Comparison of ENCODE assay signal across 27 cellular contexts in the genomic region with DNA sequence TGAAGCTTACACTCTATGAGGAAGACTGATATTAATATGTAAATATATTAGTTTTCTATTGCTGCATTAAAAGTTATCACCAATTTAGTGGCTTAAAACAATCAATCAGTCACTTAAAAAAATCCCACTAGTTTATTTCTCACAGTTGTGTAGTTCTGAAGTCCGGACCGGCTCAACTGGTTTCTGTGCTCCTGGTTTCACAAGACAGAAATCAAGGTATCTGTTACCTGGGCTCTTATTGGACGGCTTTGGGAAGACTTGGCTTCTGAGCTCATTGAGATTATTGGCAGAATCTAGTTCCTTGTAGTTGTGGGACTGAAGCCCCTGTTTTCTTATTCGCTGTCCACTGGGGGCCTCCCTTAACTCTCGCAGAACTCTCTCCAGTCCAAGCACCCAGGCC.
"Had no signal": no experiment of that assay in that cellular context is flagged by ENCODE, and none has a peak within 500 bp of the region (broad histone marks: within the 10 kb centered on the region; RNA-seq: fewer than 3 reads in every experiment).

No MANE protein-coding gene starts in this region.

- H3K4me3 ChIP-seq: ascending aorta, body of pancreas, Peyer's patch, SJSA1 had no signal

- H3K9me3 Mint-ChIP-seq: activated CD4-positive, alpha-beta memory T cell treated with anti-CD3 and anti-CD28 coated beads for 36 hours; activated CD4-positive, alpha-beta T cell treated with anti-CD3 and anti-CD28 coated beads, Interleukin-2, amount 10 ng/mL, durations not matched to agents 7 days and 5 days; activated naive CD8-positive, alpha-beta T cell treated with anti-CD3 and anti-CD28 coated beads, Interleukin-2, amount 50 U/mL, for 24 hours; T-helper 1 cell treated with Interleukin-12 subunit alpha and Interleukin-12 subunit beta and Interleukin-4 antibody, amounts not matched to agents 30 μg/mL and 1 μg/mL, for 36 hours had no signal

- H3K4me1 ChIP-seq: ascending aorta, body of pancreas, Peyer's patch, SJSA1 had no signal

- H3K36me3 ChIP-seq: ascending aorta, Peyer's patch, SJSA1 had no signal

- DNase-seq: activated B cell treated with CpG ODN at 0.5 μM for 24 hours; activated CD4-positive, alpha-beta memory T cell treated with anti-CD3 and anti-CD28 coated beads for 36 hours; activated CD4-positive, alpha-beta T cell treated with anti-CD3 and anti-CD28 coated beads for 1 hour; activated CD4-positive, alpha-beta T cell treated with anti-CD3 and anti-CD28 coated beads, Interleukin-2, amount 10 ng/mL, durations not matched to agents 7 days and 5 days; activated CD8-positive, alpha-beta memory T cell treated with anti-CD3 and anti-CD28 coated beads for 24 hours; activated effector memory CD4-positive, alpha-beta T cell treated with anti-CD3 and anti-CD28 coated beads, Interleukin-2, amount 50 U/mL, for 16 hours; activated naive CD4-positive, alpha-beta T cell treated with Interleukin-2 at 50 U/mL for 16 hours; activated naive CD8-positive, alpha-beta T cell treated with anti-CD3 and anti-CD28 coated beads, Interleukin-2, amount 50 U/mL, for 24 hours; activated T-cell treated with anti-CD3 and anti-CD28 coated beads, Interleukin-2, amount 50 U/mL, for 4 hours; amniotic stem cell; body of pancreas; NCI-H1105 treated with DMSO at 0.1 percent for 48 hours; NCI-H1436 treated with DMSO at 0.1 percent for 48 hours; NCI-H187; NCI-H2081 treated with DMSO at 0.1 percent for 48 hours; NCI-H345; NCI-H510A treated with DMSO at 0.1 percent for 48 hours; NCI-H69; NK-92 treated with Interleukin-12 subunit alpha and Interleukin-12 subunit beta, amount 100 ng/mL, for 24 hours; Peyer's patch; SHP77; SW 1271 had no signal

- H3K27ac ChIP-seq: ascending aorta, body of pancreas, Peyer's patch, SJSA1 had no signal

- H3K4me1 Mint-ChIP-seq: activated B cell treated with CpG ODN at 0.5 μM for 24 hours; activated CD4-positive, alpha-beta T cell treated with anti-CD3 and anti-CD28 coated beads, Interleukin-2, amount 10 ng/mL, durations not matched to agents 7 days and 5 days; activated naive CD8-positive, alpha-beta T cell treated with anti-CD3 and anti-CD28 coated beads, Interleukin-2, amount 50 U/mL, for 24 hours had no signal

- H3K27ac Mint-ChIP-seq: activated B cell treated with CpG ODN at 0.5 μM for 24 hours; activated CD4-positive, alpha-beta memory T cell treated with anti-CD3 and anti-CD28 coated beads for 36 hours; activated CD4-positive, alpha-beta T cell treated with anti-CD3 and anti-CD28 coated beads, Interleukin-2, amount 10 ng/mL, durations not matched to agents 7 days and 5 days; activated naive CD4-positive, alpha-beta T cell treated with anti-CD3 and anti-CD28 coated beads, Interleukin-2, amount 50 U/mL, for 72 hours; activated naive CD8-positive, alpha-beta T cell treated with anti-CD3 and anti-CD28 coated beads, Interleukin-2, amount 50 U/mL, for 24 hours; T-helper 1 cell treated with Interleukin-12 subunit alpha and Interleukin-12 subunit beta and Interleukin-4 antibody, amounts not matched to agents 30 μg/mL and 1 μg/mL, for 36 hours had no signal

- H3K9me3 ChIP-seq: ascending aorta, body of pancreas, Peyer's patch, SJSA1 had no signal

- H3K36me3 Mint-ChIP-seq: activated CD4-positive, alpha-beta memory T cell treated with anti-CD3 and anti-CD28 coated beads for 36 hours; activated naive CD4-positive, alpha-beta T cell treated with anti-CD3 and anti-CD28 coated beads, Interleukin-2, amount 50 U/mL, for 72 hours had no signal

- H3K4me3 Mint-ChIP-seq: activated B cell treated with CpG ODN at 0.5 μM for 24 hours; activated CD4-positive, alpha-beta memory T cell treated with anti-CD3 and anti-CD28 coated beads for 36 hours; activated CD4-positive, alpha-beta T cell treated with anti-CD3 and anti-CD28 coated beads, Interleukin-2, amount 10 ng/mL, durations not matched to agents 7 days and 5 days; activated naive CD8-positive, alpha-beta T cell treated with anti-CD3 and anti-CD28 coated beads, Interleukin-2, amount 50 U/mL, for 24 hours; activated T-cell treated with anti-CD3 and anti-CD28 coated beads, Interleukin-2, amount 50 U/mL, for 4 hours; T-helper 1 cell treated with Interleukin-12 subunit alpha and Interleukin-12 subunit beta and Interleukin-4 antibody, amounts not matched to agents 30 μg/mL and 1 μg/mL, for 36 hours had no signal

- ATAC-seq: activated naive CD4-positive, alpha-beta T cell treated with anti-CD3 and anti-CD28 coated beads, Interleukin-2, amount 50 U/mL, for 72 hours; activated naive CD8-positive, alpha-beta T cell treated with anti-CD3 and anti-CD28 coated beads, Interleukin-2, amount 50 U/mL, for 24 hours; activated T-cell treated with anti-CD3 and anti-CD28 coated beads, Interleukin-2, amount 50 U/mL, for 4 hours; body of pancreas; SK-N-SH treated with all-trans-retinoic acid at 6 μM for 48 hours had no signal

- H3K27me3 Mint-ChIP-seq: activated B cell treated with CpG ODN at 0.5 μM for 24 hours; activated CD4-positive, alpha-beta memory T cell treated with anti-CD3 and anti-CD28 coated beads for 36 hours; activated CD4-positive, alpha-beta T cell treated with anti-CD3 and anti-CD28 coated beads, Interleukin-2, amount 10 ng/mL, durations not matched to agents 7 days and 5 days; activated naive CD8-positive, alpha-beta T cell treated with anti-CD3 and anti-CD28 coated beads, Interleukin-2, amount 50 U/mL, for 24 hours had no signal

- H3K27me3 ChIP-seq: ascending aorta, body of pancreas, Peyer's patch, SJSA1 had no signal
